12 cellular contexts compared by ENCODE assay signal in the genomic region with DNA sequence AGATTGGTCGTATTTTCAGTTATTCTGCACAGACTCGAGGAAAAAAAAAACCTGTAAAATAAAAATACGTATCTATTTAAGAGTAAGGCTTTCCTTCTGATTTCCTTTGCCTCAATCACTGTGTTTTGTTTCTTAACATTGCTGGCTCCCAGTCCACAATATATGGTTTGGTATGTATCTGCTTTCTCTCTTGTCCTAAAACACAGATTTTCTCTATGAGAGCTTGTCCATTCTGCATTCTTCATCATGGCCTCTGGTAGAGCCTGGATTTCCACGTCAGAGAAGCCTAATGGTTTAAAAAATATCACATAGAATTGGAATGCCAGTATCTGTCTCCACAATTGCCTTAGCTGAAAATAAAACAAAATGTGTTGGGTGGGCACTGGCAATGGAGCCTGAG. TPM values are rescaled to one million over a fixed set of nuclear protein-coding genes. Genes with fewer than 3 reads are reported as not detected.
DNase-seq lines count a peak whose midpoint lies in the region; ATAC-seq, FAIRE-seq and TF ChIP-seq lines count a peak whose summit lies in the region.
"Had no signal": no experiment of that assay in that cellular context is flagged by ENCODE, and none has a peak within 500 bp of the region (broad histone marks: within the 10 kb centered on the region; RNA-seq: fewer than 3 reads in every experiment).

No MANE protein-coding gene starts in this region.

- peak overlapping the region; percentile 39 for H3K18ac ChIP-seq in mesendoderm (ENCODE audit: low read length)

- H3K9ac ChIP-seq in GM12878 (ENCODE audit: control insufficient read depth, insufficient read depth, low read length): peak overlapping the region; percentile 70
- peak overlapping the region; percentile 52 for H3K9ac ChIP-seq in mesendoderm (ENCODE audit: low read length)

- no peak overlapping the region for H2AK5ac ChIP-seq in mesendoderm (ENCODE audit: low read length)

- peak; percentile 6; the same call in 1 of the 3 replicates for ATAC-seq in GM12878

- no peak overlapping the region for H2BK5ac ChIP-seq in mesendoderm (ENCODE audit: low read length)

- H3K4me1 Mint-ChIP-seq in activated CD4-positive, alpha-beta T cell treated with anti-CD3 and anti-CD28 coated beads, Interleukin-2, amount 10 ng/mL, durations not matched to agents 24 days and 14 days: peaks cover 55% of the 10 kb centered on the region

- POLR2A ChIA-PET in GM12878 (lab: Charles Lee): interaction anchor here (0.5 to 4.6 kb wide), 14 partner anchors 11 to 681 kb away, joined by 3 to 33 read pairs (median 6); a partner anchor contains a TSS

- H3K4me3 ChIP-seq in GM12878 (peak overlapping the region; percentile 96), mesendoderm (ENCODE audit: low read length) (no peak overlapping the region), thymus (ENCODE audit: low read length) (peak overlapping the region; percentile 84)

- no peak overlapping the region for H4K8ac ChIP-seq in mesendoderm (ENCODE audit: low read depth, low read length)

- peaks cover 52% of the 10 kb centered on the region for H3K36me3 Mint-ChIP-seq in activated CD4-positive, alpha-beta T cell treated with anti-CD3 and anti-CD28 coated beads, Interleukin-2, amount 10 ng/mL, durations not matched to agents 24 days and 14 days (ENCODE audit: low read depth)

- H3K36me3 ChIP-seq in GM12878 (ENCODE audit: control insufficient read depth in 2 of 2, insufficient read depth in 2 of 2, low read length in 1 of 2) (peaks cover 0 to 7% of the 10 kb centered on the region in 2 experiments; a peak in 1 of 4 replicates), mesendoderm (ENCODE audit: control insufficient read depth, insufficient read depth, low read length) (no peaks in the 10 kb centered on the region), thymus (ENCODE audit: control insufficient read depth, insufficient read depth) (no peaks in the 10 kb centered on the region)

- no peak for FAIRE-seq in GM12878 (lab: Jason Lieb, UNC)
- FAIRE-seq: keratinocyte had no signal

- BruUV-seq in GM12878 (replicated peaks; lab: Mats Ljungman, UMichigan): no TSS peak

- 30% methylated on average over 4 of the region's 4 CpGs for WGBS in GM12878 (ENCODE audit: insufficient coverage, insufficient replicate concordance, low lambda C conversion rate, missing lambda C conversion rate)
- no CpG with 5 or more reads among the region's 4 CpGs for WGBS in mesendoderm (ENCODE audit: extremely low coverage, insufficient coverage, low lambda C conversion rate)
- 16% methylated on average over 4 of the region's 4 CpGs for WGBS in thymus

- TF ChIP-seq CTCF in GM12878 (IDR thresholded peaks at IDR 0.05 in 2 of 3, conservative IDR thresholded peaks at IDR 0.05 in 1 of 3; ENCODE audit: control insufficient read depth in 2 of 3, extremely low read depth in 1 of 3, insufficient read depth in 1 of 3, low read depth in 3 of 3, low read length in 3 of 3): no peak

- H3K79me2 ChIP-seq in GM12878 (ENCODE audit: control insufficient read depth, insufficient read depth, low read length) (peaks cover 69% of the 10 kb centered on the region), mesendoderm (ENCODE audit: control insufficient read depth, insufficient read depth, low read length) (peaks cover 48% of the 10 kb centered on the region)

- TF ChIP-seq EP300 in GM12878 (IDR thresholded peaks at IDR 0.05; ENCODE audit: borderline replicate concordance in 1 of 2, control insufficient read depth in 1 of 2, low read depth in 2 of 2, low read length in 2 of 2): no peak

- intact Hi-C loops in activated CD4-positive, alpha-beta T cell treated with anti-CD3 and anti-CD28 coated beads, Interleukin-2, amount 10 ng/mL, durations not matched to agents 24 days and 14 days (cut with micrococcal nuclease): loop anchor here (1.0 to 5.0 kb wide), 3 partner anchors 33 to 103 kb away; no protein-coding TSS in a partner anchor
- intact Hi-C loops in GM12878 (cut with micrococcal nuclease; ENCODE audit: unreplicated experiment): loop anchor here (2.0 kb wide), 1 partner anchor 72 kb away; no protein-coding TSS in a partner anchor

- H3K23ac ChIP-seq in mesendoderm (ENCODE audit: low read length): no peak overlapping the region

- SMC1A ChIA-PET in GM12878 (lab: Charles Lee; ENCODE audit: uncharacterized antibody, unreplicated experiment): interaction anchor here (0.9 to 7.6 kb wide), 33 partner anchors 8 to 220 kb away, joined by 3 to 99 read pairs (median 7); a partner anchor contains a TSS

- TF ChIP-seq POLR2A in GM12878 (IDR thresholded peaks at IDR 0.05; ENCODE audit: low read depth, low read length): no peak

- H3K9me3 Mint-ChIP-seq in activated CD4-positive, alpha-beta T cell treated with anti-CD3 and anti-CD28 coated beads, Interleukin-2, amount 10 ng/mL, durations not matched to agents 24 days and 14 days: no peaks in the 10 kb centered on the region

- H3K4me3 Mint-ChIP-seq in activated CD4-positive, alpha-beta T cell treated with anti-CD3 and anti-CD28 coated beads, Interleukin-2, amount 10 ng/mL, durations not matched to agents 24 days and 14 days: peak overlapping the region; percentile 90

- RAD21 ChIA-PET in GM12878 (lab: Charles Lee; ENCODE audit: unreplicated experiment): interaction anchor here (1.0 to 5.7 kb wide), 28 partner anchors 10 to 227 kb away, joined by 3 to 77 read pairs (median 14); a partner anchor contains a TSS

- H3K4ac ChIP-seq in mesendoderm (ENCODE audit: low read depth, low read length): no peak overlapping the region

- H3K27ac Mint-ChIP-seq in activated CD4-positive, alpha-beta T cell treated with anti-CD3 and anti-CD28 coated beads, Interleukin-2, amount 10 ng/mL, durations not matched to agents 24 days and 14 days: peak overlapping the region; percentile 84

- TF ChIP-seq RAD21 in GM12878 (IDR thresholded peaks at IDR 0.05; ENCODE audit: insufficient read depth, low read depth, low read length): no peak

- DNase-seq in activated CD4-positive, alpha-beta T cell treated with anti-CD3 and anti-CD28 coated beads, Interleukin-2, amount 10 ng/mL, durations not matched to agents 24 days and 14 days: no peak
- DNase-seq in activated CD4-positive, alpha-beta T cell treated with anti-CD3 and anti-CD28 coated beads for 4 hours: no peak
- DNase-seq in GM12878 (ENCODE audit: low read depth, low spot score) (no peak), mesendoderm (no peak), hepatic stellate cell (ENCODE audit: low spot score) (no peak), NCI-H1092 (lab: John Stamatoyannopoulos, UW) (no peak)
- no peak for DNase-seq in central memory CD4-positive, alpha-beta T cell
- DNase-seq: dermis blood vessel endothelial cell; stimulated activated CD4-positive, alpha-beta T cell treated with anti-CD3 and anti-CD28 coated beads, Interleukin-4, amount 100 ng/mL, for 24 hours had no signal

- CTCF ChIA-PET in GM12878 (lab: Yijun Ruan, JAX): interaction anchor here (0.7 to 3.9 kb wide), 22 partner anchors 11 to 227 kb away, joined by 3 to 33 read pairs (median 8); a partner anchor contains a TSS

- H3K4me1 ChIP-seq in GM12878 (ENCODE audit: control insufficient read depth, insufficient read depth, low read length) (no peaks in the 10 kb centered on the region), mesendoderm (ENCODE audit: control insufficient read depth, low read depth, low read length) (peaks cover 11% of the 10 kb centered on the region), thymus (ENCODE audit: control insufficient read depth, insufficient read depth, low read length) (peaks cover 14% of the 10 kb centered on the region)

- no peaks in the 10 kb centered on the region for H4K20me1 ChIP-seq in GM12878 (ENCODE audit: control insufficient read depth, insufficient read depth)

- H2BK15ac ChIP-seq in mesendoderm (replicated peaks; ENCODE audit: low read depth): no peak overlapping the region

- H3K4me2 ChIP-seq in GM12878 (ENCODE audit: control insufficient read depth, insufficient read depth) (peak overlapping the region; percentile 91), mesendoderm (ENCODE audit: low read length) (peak overlapping the region; percentile 8)

- H3K27me3 Mint-ChIP-seq in activated CD4-positive, alpha-beta T cell treated with anti-CD3 and anti-CD28 coated beads, Interleukin-2, amount 10 ng/mL, durations not matched to agents 24 days and 14 days: no peaks in the 10 kb centered on the region

- H2BK120ac ChIP-seq in mesendoderm (ENCODE audit: low read depth, low read length): no peak overlapping the region

- no peaks in the 10 kb centered on the region for H3K9me3 ChIP-seq in GM12878 (replicated peaks; ENCODE audit: control insufficient read depth, insufficient read depth, low read length)
- no peaks in the 10 kb centered on the region for H3K9me3 ChIP-seq in thymus (ENCODE audit: control insufficient read depth)

- H3K56ac ChIP-seq in mesendoderm (ENCODE audit: low read length): peak overlapping the region; percentile 63

- no peak overlapping the region; the same call in 1 of the 2 replicates for H2AFZ ChIP-seq in GM12878 (ENCODE audit: control insufficient read depth, low read depth, low read length)

- no peak overlapping the region for H4K5ac ChIP-seq in mesendoderm (ENCODE audit: low read length)

- peaks cover 4% of the 10 kb centered on the region for H3K79me1 ChIP-seq in mesendoderm (ENCODE audit: low read length)

- H3K27me3 ChIP-seq in GM12878 (replicated peaks in 1 of 2; ENCODE audit: control insufficient read depth in 2 of 2, insufficient read depth in 2 of 2, low read length in 1 of 2) (no peaks in the 10 kb centered on the region), mesendoderm (ENCODE audit: insufficient read depth, low read length, poor library complexity) (no peaks in the 10 kb centered on the region), thymus (ENCODE audit: control insufficient read depth, insufficient read depth) (no peaks in the 10 kb centered on the region)

- H3K27ac ChIP-seq in GM12878 (ENCODE audit: control insufficient read depth, insufficient read depth) (peak overlapping the region; percentile 74), mesendoderm (ENCODE audit: low read depth, low read length) (no peak overlapping the region), thymus (ENCODE audit: low read depth) (no peak overlapping the region)

- in situ Hi-C loops in GM12878 (cut with MboI): no loop called here

RNA-seq across cellular contexts. Expression of a gene that starts 1.8 kb away (rescaled TPM):
- total RNA-seq in activated CD4-positive, alpha-beta T cell treated with anti-CD3 and anti-CD28 coated beads, Interleukin-2, amount 10 ng/mL, durations not matched to agents 24 days and 14 days: 144 and 151 TPM in 2 replicates
- 63.1 and 64.4 TPM in 2 replicates for total RNA-seq in GM12878 (2013; cell fraction: nucleolus; rRNA removed)
- total RNA-seq in GM12878 (2014; rRNA removed) (21.2 and 24.3 TPM in 2 replicates), GM12878 (2014; rRNA removed; fragmentation: Illumina TruSeq; extraction: Trizol) (28.0 and 29.5 TPM in 2 replicates), GM12878 (2021) (27.8 and 29.2 TPM in 2 replicates)
- 9.9 TPM for polyA plus RNA-seq in GM12878 (2011; ENCODE audit: low read depth)
- polyA plus RNA-seq in GM12878 (2011; rRNA removed) (84.3 and 97.3 TPM in 2 replicates), GM12878 (2014; fragmentation: Illumina TruSeq; extraction: Trizol) (51.2 and 65.2 TPM in 2 replicates), GM12878 (2014; fragmentation: Nextera tagmentation; extraction: Ambion mirVana) (10 to 100 TPM; 39.8 to 44.0 TPM), GM12878 (2014; rRNA removed) (25.1 and 31.8 TPM in 2 replicates), GM12878 (2016; fragmentation: Nextera tagmentation; extraction: Ambion mirVana) (10 to 100 TPM; 31.0 to 34.5 TPM), thymus (23.5 TPM)
- 56.1 and 67.4 TPM in 2 replicates for polyA plus RNA-seq in GM12878 (2011; cell fraction: cytosol; rRNA removed)
- 48.3 and 66.3 TPM in 2 replicates for polyA plus RNA-seq in GM12878 (2011; cell fraction: nucleus; rRNA removed)
- 13.9 and 25.9 TPM in 2 replicates for polyA plus RNA-seq in GM12878 (2012)
- 60.8 and 70.1 TPM in 2 replicates for polyA minus RNA-seq in GM12878 (2011; rRNA and poly(A)+ RNA removed)
- polyA minus RNA-seq in GM12878 (2011; cell fraction: cytosol; rRNA and poly(A)+ RNA removed): 17.0 and 17.4 TPM in 2 replicates
- 26.0 and 37.7 TPM in 2 replicates for polyA minus RNA-seq in GM12878 (2011; cell fraction: nucleus; rRNA and poly(A)+ RNA removed)
- 63.2 TPM for polyA plus RNA-seq in mesendoderm (2013, experiment 1 of 2)
- polyA plus RNA-seq in mesendoderm (2013, experiment 2 of 2): 64.3 TPM
- total RNA-seq: A673 had no signal

RNA-seq across cellular contexts. Expression of a gene that starts 40.7 kb away (rescaled TPM):
- not detected in 2 replicates for total RNA-seq in activated CD4-positive, alpha-beta T cell treated with anti-CD3 and anti-CD28 coated beads, Interleukin-2, amount 10 ng/mL, durations not matched to agents 24 days and 14 days
- total RNA-seq in GM12878 (2013; cell fraction: nucleolus; rRNA removed): 3.6 and 5.6 TPM in 2 replicates
- total RNA-seq in GM12878 (2014; rRNA removed) (not detected in 2 replicates), GM12878 (2014; rRNA removed; fragmentation: Illumina TruSeq; extraction: Trizol) (not detected in 2 replicates), GM12878 (2021) (not detected in 2 replicates)
- polyA plus RNA-seq in GM12878 (2011; ENCODE audit: low read depth): not detected
- polyA plus RNA-seq in GM12878 (2011; rRNA removed) (0.23 TPM in 1 of 2 replicates, not detected in the other), GM12878 (2014; fragmentation: Illumina TruSeq; extraction: Trizol) (not detected in 2 replicates), GM12878 (2014; fragmentation: Nextera tagmentation; extraction: Ambion mirVana) (not detected), GM12878 (2014; rRNA removed) (not detected in 2 replicates), GM12878 (2016; fragmentation: Nextera tagmentation; extraction: Ambion mirVana) (not detected), thymus (0.11 TPM)
- polyA plus RNA-seq in GM12878 (2011; cell fraction: cytosol; rRNA removed): not detected in 2 replicates
- polyA plus RNA-seq in GM12878 (2011; cell fraction: nucleus; rRNA removed): not detected in 2 replicates
- 0.07 TPM in 1 of 2 replicates, not detected in the other for polyA plus RNA-seq in GM12878 (2012)
- not detected in 2 replicates for polyA minus RNA-seq in GM12878 (2011; rRNA and poly(A)+ RNA removed)
- polyA minus RNA-seq in GM12878 (2011; cell fraction: cytosol; rRNA and poly(A)+ RNA removed): not detected in 2 replicates
- polyA minus RNA-seq in GM12878 (2011; cell fraction: nucleus; rRNA and poly(A)+ RNA removed): not detected in 2 replicates
- 0.03 TPM for polyA plus RNA-seq in mesendoderm (2013, experiment 1 of 2)
- polyA plus RNA-seq in mesendoderm (2013, experiment 2 of 2): 0.04 TPM
- total RNA-seq: A673 had no signal
- polyA plus RNA-seq: keratinocyte had no signal
